ENCODE assay signal across 22 cellular contexts in genomic region chr9:108117775-108118174, GRCh38.
DNase-seq lines count a peak whose midpoint lies in the region; ATAC-seq and TF ChIP-seq lines count a peak whose summit lies in the region.
"Had no signal": no experiment of that assay in that cellular context is flagged by ENCODE, and none has a peak within 500 bp of the region (broad histone marks: within the 10 kb centered on the region; RNA-seq: fewer than 3 reads in every experiment).

No MANE protein-coding gene starts in this region.

- H3K9ac ChIP-seq in neural progenitor cell: no peak overlapping the region

- no peak overlapping the region for H3K4me2 ChIP-seq in neural progenitor cell
- H3K4me2 ChIP-seq: A549 had no signal

- no peak overlapping the region for H2AFZ ChIP-seq in neural progenitor cell (replicated peaks)

- H3K4me3 ChIP-seq in neural progenitor cell: no peak overlapping the region
- H3K4me3 ChIP-seq: A549, MG63 had no signal

- no peaks in the 10 kb centered on the region for H3K9me3 ChIP-seq in neural progenitor cell (ENCODE audit: low read depth)
- H3K9me3 ChIP-seq: A549, MG63 had no signal

- peaks cover 19% of the 10 kb centered on the region for H3K4me1 Mint-ChIP-seq in neural progenitor cell

- H3K36me3 Mint-ChIP-seq in neural progenitor cell: no peaks in the 10 kb centered on the region
- H3K36me3 Mint-ChIP-seq: activated naive CD4-positive, alpha-beta T cell treated with anti-CD3 and anti-CD28 coated beads, Interleukin-2, amount 50 U/mL, for 72 hours had no signal

- DNase-seq in NCI-H187 treated with DMSO at 0.1 percent for 48 hours (lab: John Stamatoyannopoulos, UW): peak; percentile 12
- no peak for DNase-seq in NCI-H187 (lab: John Stamatoyannopoulos, UW)
- peak; percentile 88 for DNase-seq in NCI-H1694 (lab: John Stamatoyannopoulos, UW)
- DNase-seq in neural progenitor cell (ENCODE audit: low spot score): peak; percentile 8
- no peak for DNase-seq in HUDEP-2 (lab: John Stamatoyannopoulos, UW; ENCODE audit: unreplicated experiment in 76 of 76)
- DNase-seq: activated CD8-positive, alpha-beta T cell treated with anti-CD3 and anti-CD28 coated beads for 36 hours; activated T-cell treated with anti-CD3 and anti-CD28 coated beads, Interleukin-2, amount 50 U/mL, for 4 hours; DMS79 treated with DMSO at 0.1 percent for 48 hours; IMR-90; left colon; MG63; OCI-M1; SHP77 treated with DMSO at 0.1 percent for 48 hours; stimulated activated CD4-positive, alpha-beta T cell treated with anti-CD3 and anti-CD28 coated beads, Interleukin-12 subunit alpha, Interleukin-12 subunit beta, amount 100 ng/mL, for 4 hours had no signal

- ATAC-seq in SK-N-SH treated with all-trans-retinoic acid at 6 μM for 48 hours: peak; percentile 60; the same call in 1 of the 3 replicates
- ATAC-seq in HG03439 (IDR thresholded peaks at IDR 0.05; ENCODE audit: unreplicated experiment): no peak
- no peak for ATAC-seq in HG03521 (IDR thresholded peaks at IDR 0.05; ENCODE audit: unreplicated experiment)
- ATAC-seq: A549; activated CD8-positive, alpha-beta T cell treated with anti-CD3 and anti-CD28 coated beads for 36 hours; activated naive CD4-positive, alpha-beta T cell treated with anti-CD3 and anti-CD28 coated beads, Interleukin-2, amount 50 U/mL, for 72 hours; activated T-cell treated with anti-CD3 and anti-CD28 coated beads, Interleukin-2, amount 50 U/mL, for 4 hours; left colon; WTC11 had no signal

- no peak overlapping the region for H3K4me3 Mint-ChIP-seq in neural progenitor cell
- H3K4me3 Mint-ChIP-seq: activated CD8-positive, alpha-beta T cell treated with anti-CD3 and anti-CD28 coated beads for 36 hours; activated T-cell treated with anti-CD3 and anti-CD28 coated beads, Interleukin-2, amount 50 U/mL, for 4 hours; dendritic cell treated with granulocyte-macrophage colony-stimulating factor and Interleukin-4, amounts not matched to agents 40 ng/mL and 50 ng/mL, for 4 days; WTC11 had no signal

- H3K79me2 ChIP-seq in neural progenitor cell (ENCODE audit: low read depth): no peaks in the 10 kb centered on the region

- no peaks in the 10 kb centered on the region for H3K4me1 ChIP-seq in neural progenitor cell
- H3K4me1 ChIP-seq: A549 had no signal

- H3K27ac Mint-ChIP-seq in neural progenitor cell: peak overlapping the region; percentile 31
- H3K27ac Mint-ChIP-seq: activated CD8-positive, alpha-beta T cell treated with anti-CD3 and anti-CD28 coated beads for 36 hours; activated naive CD4-positive, alpha-beta T cell treated with anti-CD3 and anti-CD28 coated beads, Interleukin-2, amount 50 U/mL, for 72 hours; dendritic cell treated with granulocyte-macrophage colony-stimulating factor and Interleukin-4, amounts not matched to agents 40 ng/mL and 50 ng/mL, for 4 days; WTC11 had no signal

- no peaks in the 10 kb centered on the region for H3K27me3 ChIP-seq in neural progenitor cell
- H3K27me3 ChIP-seq: MG63 had no signal

- no peak for TF ChIP-seq CTCF in neural progenitor cell (IDR thresholded peaks at IDR 0.05)

- H3F3A ChIP-seq in neural progenitor cell (ENCODE audit: low read depth): no peaks in the 10 kb centered on the region

- peaks cover 8% of the 10 kb centered on the region for H3K9me3 Mint-ChIP-seq in neural progenitor cell
- H3K9me3 Mint-ChIP-seq: activated CD8-positive, alpha-beta T cell treated with anti-CD3 and anti-CD28 coated beads for 36 hours; activated T-cell treated with anti-CD3 and anti-CD28 coated beads, Interleukin-2, amount 50 U/mL, for 4 hours; dendritic cell treated with granulocyte-macrophage colony-stimulating factor and Interleukin-4, amounts not matched to agents 40 ng/mL and 50 ng/mL, for 4 days had no signal

- no peak overlapping the region for H3K27ac ChIP-seq in neural progenitor cell
- H3K27ac ChIP-seq: A549, epithelial cell of prostate had no signal

- H3K27me3 Mint-ChIP-seq in neural progenitor cell (ENCODE audit: insufficient read depth, low read depth): peaks cover 2% of the 10 kb centered on the region
- H3K27me3 Mint-ChIP-seq: activated CD8-positive, alpha-beta T cell treated with anti-CD3 and anti-CD28 coated beads for 36 hours; dendritic cell treated with granulocyte-macrophage colony-stimulating factor and Interleukin-4, amounts not matched to agents 40 ng/mL and 50 ng/mL, for 4 days had no signal

- H3K36me3 ChIP-seq in neural progenitor cell: no peaks in the 10 kb centered on the region
- H3K36me3 ChIP-seq: MG63 had no signal

- no peaks in the 10 kb centered on the region for H4K20me1 ChIP-seq in neural progenitor cell (ENCODE audit: low read depth)

TF ChIP-seq in SK-N-SH treated with all-trans-retinoic acid at 6 μM for 48 hours, 23 proteins besides CTCF, POLR2A, EP300 and RAD21:
- TF ChIP-seq CSDC2 (CRISPR knock-in tag; IDR thresholded peaks at IDR 0.05) (no peak), TCF4 (CRISPR knock-in tag; IDR thresholded peaks at IDR 0.05; ENCODE audit: borderline replicate concordance) (peak; percentile 94), ZNF8 (CRISPR knock-in tag; IDR thresholded peaks at IDR 0.05) (peak; percentile 38; the same call in 1 of the 2 replicates)

Comparison
In these comparisons a context has a peak if more than half of its experiments do, and no peak if none do; other contexts are left out.
1. DNase-seq: peak in NCI-H187 treated with DMSO at 0.1 percent for 48 hours (single experiment), NCI-H1694 (single experiment) and neural progenitor cell (single experiment); none in NCI-H187 (0 of 2) and HUDEP-2 (0 of 76).